13 cellular contexts compared by ENCODE assay signal in the genomic region with DNA sequence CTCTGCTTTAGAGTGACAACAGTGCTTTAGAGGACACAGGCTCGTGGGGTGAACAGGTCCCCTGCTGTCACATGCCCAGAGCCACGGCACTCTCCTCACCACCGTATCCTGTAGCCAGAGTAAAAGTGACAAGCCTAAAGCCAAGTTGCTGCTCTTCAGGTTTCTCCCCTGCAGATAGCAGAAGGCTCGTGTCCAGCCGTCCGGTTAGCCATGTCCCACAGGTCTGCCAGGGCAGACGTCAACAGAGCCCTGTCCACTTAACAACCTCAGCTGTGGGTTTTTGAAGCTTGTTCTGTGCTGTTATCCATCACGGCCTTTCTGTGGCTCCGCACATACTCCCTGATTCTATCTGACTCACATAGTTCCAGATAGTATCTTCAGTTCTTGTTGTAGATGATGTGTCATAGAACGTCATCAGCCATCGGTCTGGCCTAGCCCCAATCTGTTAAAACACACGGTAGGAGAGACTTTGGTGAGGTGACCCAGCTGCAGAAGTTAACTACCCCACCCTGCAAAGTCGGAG.
DNase-seq lines count a peak whose midpoint lies in the region; ATAC-seq and TF ChIP-seq lines count a peak whose summit lies in the region.
"Had no signal": no experiment of that assay in that cellular context is flagged by ENCODE, and none has a peak within 500 bp of the region (broad histone marks: within the 10 kb centered on the region; RNA-seq: fewer than 3 reads in every experiment).

No MANE protein-coding gene starts in this region.

- no peaks in the 10 kb centered on the region for H3K27me3 ChIP-seq in NT2/D1 (ENCODE audit: insufficient read depth, insufficient read length)
- H3K27me3 ChIP-seq in brain microvascular endothelial cell (replicated peaks), result no peaks in the 10 kb centered on the region
- H3K27me3 ChIP-seq in osteoblast (ENCODE audit: insufficient read depth, low read length), result no peaks in the 10 kb centered on the region
- H3K27me3 ChIP-seq: sigmoid colon had no signal

- peak overlapping the region; percentile 27 for H3K9ac ChIP-seq in NT2/D1 (ENCODE audit: insufficient read length, low read depth)

- CTCF ChIA-PET in activated CD8-positive, alpha-beta memory T cell treated with anti-CD3 and anti-CD28 coated beads, Interleukin-2, amount 10 ng/mL, durations not matched to agents 7 days and 5 days (lab: Charles Lee), result interaction anchor here (0.9 kb wide), 1 partner anchor 15 kb away, joined by 3 read pairs; no protein-coding TSS in a partner anchor

- TF ChIP-seq CTCF in brain microvascular endothelial cell (IDR thresholded peaks at IDR 0.05; ENCODE audit: low read depth, low read length, missing control alignments), result no peak
- no peak for TF ChIP-seq CTCF in osteoblast (IDR thresholded peaks at IDR 0.05; ENCODE audit: extremely low read depth, low read depth, low read length)
- TF ChIP-seq CTCF in mesothelial cell of epicardium (IDR thresholded peaks at IDR 0.05; ENCODE audit: unreplicated experiment), result no peak

- H3K4me1 ChIP-seq in NT2/D1 (ENCODE audit: insufficient read depth, insufficient read length) (peaks cover 7% of the 10 kb centered on the region), osteoblast (ENCODE audit: insufficient read depth, low read length) (peaks cover 7% of the 10 kb centered on the region)

- H3K27ac Mint-ChIP-seq in activated CD8-positive, alpha-beta memory T cell treated with anti-CD3 and anti-CD28 coated beads, Interleukin-2, amount 10 ng/mL, durations not matched to agents 7 days and 5 days, result peak overlapping the region; percentile 65
- H3K27ac Mint-ChIP-seq in mesothelial cell of epicardium, result no peak overlapping the region

- H2AFZ ChIP-seq in osteoblast (ENCODE audit: low read length), result no peak overlapping the region

- H3K36me3 Mint-ChIP-seq in activated CD8-positive, alpha-beta memory T cell treated with anti-CD3 and anti-CD28 coated beads, Interleukin-2, amount 10 ng/mL, durations not matched to agents 7 days and 5 days, result peaks cover 35% of the 10 kb centered on the region
- H3K36me3 Mint-ChIP-seq in mesothelial cell of epicardium, result peaks cover 7% of the 10 kb centered on the region

- H3K27ac ChIP-seq in brain microvascular endothelial cell, result no peak overlapping the region
- H3K27ac ChIP-seq in osteoblast (ENCODE audit: low read depth, low read length), result peak overlapping the region; percentile 13
- H3K27ac ChIP-seq: sigmoid colon had no signal

- H3K4me3 ChIP-seq in NT2/D1 (ENCODE audit: insufficient read length, low read depth) (no peak overlapping the region), brain microvascular endothelial cell (ENCODE audit: low read depth, low read length) (no peak overlapping the region), osteoblast (ENCODE audit: insufficient read depth, low read length) (no peak overlapping the region)
- H3K4me3 ChIP-seq: sigmoid colon had no signal

- no peak for DNase-seq in activated CD8-positive, alpha-beta memory T cell treated with anti-CD3 and anti-CD28 coated beads, Interleukin-2, amount 10 ng/mL, durations not matched to agents 7 days and 5 days
- no peak for DNase-seq in activated CD8-positive, alpha-beta memory T cell treated with anti-CD3 and anti-CD28 coated beads, Interleukin-2, amount 50 U/mL, for 4 hours
- DNase-seq in NT2/D1 (ENCODE audit: low read depth, low spot score) (no peak), brain microvascular endothelial cell (peak; percentile 67), osteoblast (ENCODE audit: insufficient read length, low spot score, missing footprints) (peak; percentile 94), NCI-H1092 (lab: John Stamatoyannopoulos, UW) (no peak), mesothelial cell of epicardium (ENCODE audit: low spot score in 2 of 2, unreplicated experiment in 2 of 2) (no peak)
- DNase-seq: ACHN; activated gamma-delta T cell; effector CD4-positive, alpha-beta T cell; NCI-H1694 treated with DMSO at 0.1 percent for 48 hours; sigmoid colon had no signal

- H3K9me3 Mint-ChIP-seq in activated CD8-positive, alpha-beta memory T cell treated with anti-CD3 and anti-CD28 coated beads, Interleukin-2, amount 10 ng/mL, durations not matched to agents 7 days and 5 days (ENCODE audit: low read depth), result no peaks in the 10 kb centered on the region
- H3K9me3 Mint-ChIP-seq in mesothelial cell of epicardium, result no peaks in the 10 kb centered on the region

- H3K36me3 ChIP-seq in NT2/D1 (ENCODE audit: insufficient read depth, insufficient read length, low read length), result no peaks in the 10 kb centered on the region
- H3K36me3 ChIP-seq in brain microvascular endothelial cell (replicated peaks), result no peaks in the 10 kb centered on the region
- no peaks in the 10 kb centered on the region for H3K36me3 ChIP-seq in osteoblast (ENCODE audit: insufficient read depth, low read length)
- H3K36me3 ChIP-seq: sigmoid colon had no signal

- no peaks in the 10 kb centered on the region for H3K27me3 Mint-ChIP-seq in activated CD8-positive, alpha-beta memory T cell treated with anti-CD3 and anti-CD28 coated beads, Interleukin-2, amount 10 ng/mL, durations not matched to agents 7 days and 5 days
- H3K27me3 Mint-ChIP-seq in mesothelial cell of epicardium (ENCODE audit: low read depth), result peaks cover 8% of the 10 kb centered on the region

- peaks cover 66% of the 10 kb centered on the region for H3K4me1 Mint-ChIP-seq in activated CD8-positive, alpha-beta memory T cell treated with anti-CD3 and anti-CD28 coated beads, Interleukin-2, amount 10 ng/mL, durations not matched to agents 7 days and 5 days
- H3K4me1 Mint-ChIP-seq in mesothelial cell of epicardium, result peaks cover 28% of the 10 kb centered on the region

- in situ Hi-C loops in brain microvascular endothelial cell (cut with HindIII; ENCODE audit: low pct_ligation_motif_present, low sequenced_read_pairs), result no loop called here

- peak; percentile 73 for ATAC-seq in activated CD8-positive, alpha-beta memory T cell treated with anti-CD3 and anti-CD28 coated beads, Interleukin-2, amount 10 ng/mL, durations not matched to agents 7 days and 5 days
- ATAC-seq in HG02938 (IDR thresholded peaks at IDR 0.05; ENCODE audit: unreplicated experiment), result no peak

- H3K79me2 ChIP-seq in osteoblast (ENCODE audit: insufficient read depth, low read length), result no peaks in the 10 kb centered on the region

- H3K9me3 ChIP-seq in NT2/D1 (ENCODE audit: insufficient read depth, low read length) (no peaks in the 10 kb centered on the region), osteoblast (ENCODE audit: low read depth, low read length) (no peaks in the 10 kb centered on the region)
- H3K9me3 ChIP-seq: sigmoid colon had no signal

- no peak overlapping the region for H3K4me2 ChIP-seq in osteoblast (ENCODE audit: insufficient read depth, low read length)

- peaks cover 5% of the 10 kb centered on the region for H4K20me1 ChIP-seq in osteoblast (ENCODE audit: insufficient read depth, low read length)

- H3K4me3 Mint-ChIP-seq in activated CD8-positive, alpha-beta memory T cell treated with anti-CD3 and anti-CD28 coated beads, Interleukin-2, amount 10 ng/mL, durations not matched to agents 7 days and 5 days, result no peak overlapping the region
- no peak overlapping the region for H3K4me3 Mint-ChIP-seq in mesothelial cell of epicardium

Comparison
In these comparisons a context has a peak if more than half of its experiments do, and no peak if none do; other contexts are left out.
1. DNase-seq: peak in brain microvascular endothelial cell (single experiment) and osteoblast (single experiment); none in activated CD8-positive, alpha-beta memory T cell treated with anti-CD3 and anti-CD28 coated beads, Interleukin-2, amount 10 ng/mL, durations not matched to agents 7 days and 5 days (single experiment), activated CD8-positive, alpha-beta memory T cell treated with anti-CD3 and anti-CD28 coated beads, Interleukin-2, amount 50 U/mL, for 4 hours (single experiment), NT2/D1 (single experiment), NCI-H1092 (single experiment) and mesothelial cell of epicardium (0 of 2).